In genomic region chr10:133377025-133377817, GRCh38 we compare ENCODE assay signal across 10 cellular contexts. TPM values are rescaled to one million over a fixed set of nuclear protein-coding genes. Genes with fewer than 3 reads are reported as not detected.
A peak's percentile ranks its signal among the peaks of the same experiment; 100 is the strongest.
DNase-seq lines count a peak whose midpoint lies in the region; ATAC-seq and TF ChIP-seq lines count a peak whose summit lies in the region.
"Had no signal": no experiment of that assay in that cellular context is flagged by ENCODE, and none has a peak within 500 bp of the region (broad histone marks: within the 10 kb centered on the region; RNA-seq: fewer than 3 reads in every experiment).

No MANE protein-coding gene starts in this region.

- CTCF ChIA-PET in CD8-positive, alpha-beta T cell (lab: Charles Lee): interaction anchor here (0.8 to 1.7 kb wide), 5 partner anchors 12 to 69 kb away, joined by 3 to 9 read pairs (median 3); no protein-coding TSS in a partner anchor

- no peaks in the 10 kb centered on the region for H3K27me3 Mint-ChIP-seq in CD8-positive, alpha-beta T cell (ENCODE audit: low read depth)
- H3K27me3 Mint-ChIP-seq in effector memory CD8-positive, alpha-beta T cell: no peaks in the 10 kb centered on the region
- H3K27me3 Mint-ChIP-seq in progenitor cell of endocrine pancreas: peaks cover 33% of the 10 kb centered on the region

- H3K27ac ChIP-seq in CD8-positive, alpha-beta T cell (ENCODE audit: low read depth, low read length): no peak overlapping the region
- H3K27ac ChIP-seq in OCI-LY1 (ENCODE audit: low read depth, low read length, poor library complexity, severe bottlenecking): no peak overlapping the region

- POLR2A ChIA-PET in CD8-positive, alpha-beta T cell (lab: Charles Lee): interaction anchor here (1.2 to 6.1 kb wide), 4 partner anchors 12 to 41 kb away, joined by 3 to 38 read pairs (median 6); partner anchors contain the start of genes CALY and MTG1

- H3K27me3 ChIP-seq in CD8-positive, alpha-beta T cell (ENCODE audit: insufficient read depth, low read length): no peaks in the 10 kb centered on the region
- 0 out of 2 replicates have a peak, but pooled peaks cover 7% of the 10 kb centered on the region for H3K27me3 ChIP-seq in OCI-LY1 (ENCODE audit: insufficient read depth, low read length)

- ATAC-seq in CD8-positive, alpha-beta T cell: no peak
- no peak for ATAC-seq in effector memory CD8-positive, alpha-beta T cell (replicated peaks)

- H3K4me3 Mint-ChIP-seq in CD8-positive, alpha-beta T cell: peak overlapping the region; percentile 87
- H3K4me3 Mint-ChIP-seq in effector memory CD8-positive, alpha-beta T cell: peak overlapping the region; percentile 68 to 79
- H3K4me3 Mint-ChIP-seq in progenitor cell of endocrine pancreas (ENCODE audit: low read depth): peak overlapping the region; percentile 39

- H3K9ac ChIP-seq in OCI-LY1 (ENCODE audit: low read length): no peak overlapping the region; the same call in 1 of the 2 replicates
- H3K9ac ChIP-seq: parathyroid adenoma had no signal

- no peaks in the 10 kb centered on the region for H3K9me3 Mint-ChIP-seq in CD8-positive, alpha-beta T cell
- H3K9me3 Mint-ChIP-seq in effector memory CD8-positive, alpha-beta T cell: no peaks in the 10 kb centered on the region
- no peaks in the 10 kb centered on the region for H3K9me3 Mint-ChIP-seq in progenitor cell of endocrine pancreas (ENCODE audit: low read depth)
- H3K9me3 Mint-ChIP-seq: endodermal cell had no signal

- H3K4me1 ChIP-seq in CD8-positive, alpha-beta T cell (ENCODE audit: insufficient read depth, low read length): peaks cover 17% of the 10 kb centered on the region
- peaks cover 18% of the 10 kb centered on the region for H3K4me1 ChIP-seq in OCI-LY1 (ENCODE audit: insufficient read depth, low read length, severe bottlenecking)
- H3K4me1 ChIP-seq: parathyroid adenoma had no signal

- no peaks in the 10 kb centered on the region for H3K36me3 Mint-ChIP-seq in CD8-positive, alpha-beta T cell
- peaks cover 16% of the 10 kb centered on the region for H3K36me3 Mint-ChIP-seq in effector memory CD8-positive, alpha-beta T cell (ENCODE audit: insufficient read depth)
- H3K36me3 Mint-ChIP-seq in progenitor cell of endocrine pancreas (ENCODE audit: insufficient read depth): no peaks in the 10 kb centered on the region

- H3K4me2 ChIP-seq in OCI-LY1 (ENCODE audit: low read length): peak overlapping the region; percentile 85; the same call in 1 of the 2 replicates

- H3K79me2 ChIP-seq in OCI-LY1 (ENCODE audit: insufficient read depth, low read length): no peaks in the 10 kb centered on the region
- H3K79me2 ChIP-seq: parathyroid adenoma had no signal

- no peaks in the 10 kb centered on the region; the same call in 1 of the 2 replicates for H3F3A ChIP-seq in OCI-LY1 (ENCODE audit: insufficient read depth, low read length)

- DNase-seq in CD8-positive, alpha-beta T cell: no peak
- DNase-seq in effector memory CD8-positive, alpha-beta T cell: no peak
- no peak for DNase-seq in progenitor cell of endocrine pancreas (ENCODE audit: low spot score, unreplicated experiment)
- no peak for DNase-seq in amygdala (lab: John Stamatoyannopoulos, UW)
- DNase-seq in effector CD8-positive, alpha-beta T cell (lab: John Stamatoyannopoulos, UW): no peak
- no peak for DNase-seq in RKO (ENCODE audit: low spot score)
- DNase-seq: stimulated activated naive CD4-positive, alpha-beta T cell treated with Interleukin-2 at 50 U/mL for 16 hours had no signal

- no peaks in the 10 kb centered on the region for H4K20me1 ChIP-seq in OCI-LY1 (ENCODE audit: insufficient read depth, low read length)

- peaks cover 10% of the 10 kb centered on the region for H3K4me1 Mint-ChIP-seq in CD8-positive, alpha-beta T cell (ENCODE audit: low read depth)
- H3K4me1 Mint-ChIP-seq in effector memory CD8-positive, alpha-beta T cell (ENCODE audit: low read depth in 2 of 2): peaks cover 11 to 12% of the 10 kb centered on the region in 2 donors
- H3K4me1 Mint-ChIP-seq in progenitor cell of endocrine pancreas (ENCODE audit: low read depth): peaks cover 5% of the 10 kb centered on the region
- H3K4me1 Mint-ChIP-seq: endodermal cell had no signal

- no peaks in the 10 kb centered on the region for H3K36me3 ChIP-seq in CD8-positive, alpha-beta T cell (ENCODE audit: insufficient read depth, low read length)
- no peaks in the 10 kb centered on the region for H3K36me3 ChIP-seq in OCI-LY1 (ENCODE audit: insufficient read depth, low read length)

- intact Hi-C loops in CD8-positive, alpha-beta T cell (cut with DNase I, micrococcal nuclease): loop anchor here in 1 of 2 experiments (10.0 kb wide), 1 partner anchor 842 kb away; the partner anchor contains the start of gene INPP5A

- H2AFZ ChIP-seq in OCI-LY1 (ENCODE audit: low read length): no peak overlapping the region

- no peak overlapping the region for H3K4me3 ChIP-seq in CD8-positive, alpha-beta T cell (ENCODE audit: low read depth, low read length)
- H3K4me3 ChIP-seq in OCI-LY1 (ENCODE audit: low read depth, low read length, poor library complexity, severe bottlenecking): no peak overlapping the region

- no peaks in the 10 kb centered on the region for H3K9me3 ChIP-seq in CD8-positive, alpha-beta T cell (ENCODE audit: low read length)
- no peaks in the 10 kb centered on the region for H3K9me3 ChIP-seq in OCI-LY1 (ENCODE audit: low read length)

- TF ChIP-seq CTCF in CD8-positive, alpha-beta T cell (IDR thresholded peaks at IDR 0.05): no peak
- TF ChIP-seq CTCF in OCI-LY1 (IDR thresholded peaks at IDR 0.05; ENCODE audit: low read length): no peak
- TF ChIP-seq CTCF in progenitor cell of endocrine pancreas (IDR thresholded peaks at IDR 0.05; ENCODE audit: unreplicated experiment): no peak

- H3K9me2 ChIP-seq in OCI-LY1 (ENCODE audit: low read depth, low read length): no peaks in the 10 kb centered on the region

- H3K27ac Mint-ChIP-seq in CD8-positive, alpha-beta T cell: no peak overlapping the region
- H3K27ac Mint-ChIP-seq in effector memory CD8-positive, alpha-beta T cell: no peak overlapping the region
- no peak overlapping the region for H3K27ac Mint-ChIP-seq in progenitor cell of endocrine pancreas
- H3K27ac Mint-ChIP-seq: endodermal cell had no signal

RNA-seq across cellular contexts. Expression of gene PAOX, which starts 1.8 kb away (rescaled TPM):
- total RNA-seq in CD8-positive, alpha-beta T cell: 1 to 10 TPM; 2.4 to 3.5 TPM
- total RNA-seq in progenitor cell of endocrine pancreas: 11.9 and 14.1 TPM in 2 replicates

RNA-seq across cellular contexts. Expression of gene ECHS1, which starts 4.1 kb away (rescaled TPM):
- 1 to 10 TPM; 7.9 to 8.5 TPM for total RNA-seq in CD8-positive, alpha-beta T cell
- 89.7 and 91.4 TPM in 2 replicates for total RNA-seq in progenitor cell of endocrine pancreas

RNA-seq across cellular contexts. Expression of gene MTG1, which starts 16.7 kb away (rescaled TPM):
- 10 to 100 TPM; 30.2 to 31.0 TPM for total RNA-seq in CD8-positive, alpha-beta T cell
- total RNA-seq in progenitor cell of endocrine pancreas: 137 and 139 TPM in 2 replicates

RNA-seq across cellular contexts. Expression of gene FUOM, which starts 19.4 kb away (rescaled TPM):
- 1 to 10 TPM; 7.9 to 10.0 TPM for total RNA-seq in CD8-positive, alpha-beta T cell
- 14.7 and 16.2 TPM in 2 replicates for total RNA-seq in progenitor cell of endocrine pancreas

RNA-seq across cellular contexts. Expression of gene PRAP1, which starts 30.0 kb away (rescaled TPM):
- not detected for total RNA-seq in CD8-positive, alpha-beta T cell
- 0.62 TPM in 1 of 2 replicates, not detected in the other for total RNA-seq in progenitor cell of endocrine pancreas
- total RNA-seq: endodermal cell had no signal
